1 cellular context compared by ENCODE assay signal in genomic region chr5:76403963-76404693, GRCh38.
TF ChIP-seq lines count a peak whose summit lies in the region.

No MANE protein-coding gene starts in this region.

TF ChIP-seq in WTC11, 78 proteins besides CTCF, POLR2A, EP300 and RAD21 (continued from another document):
- TF ChIP-seq MLX (CRISPR knock-in tag; IDR thresholded peaks at IDR 0.05) (no peak), USF2 (CRISPR knock-in tag; IDR thresholded peaks at IDR 0.05) (peak; percentile 29; the same call in 1 of the 2 replicates), AFF4 (CRISPR knock-in tag; IDR thresholded peaks at IDR 0.05; ENCODE audit: borderline replicate concordance) (no peak), ZNF532 (CRISPR knock-in tag; IDR thresholded peaks at IDR 0.05; ENCODE audit: borderline replicate concordance) (peak; percentile 60; the same call in 1 of the 2 replicates), FOXP4 (CRISPR knock-in tag; IDR thresholded peaks at IDR 0.05) (no peak), RORB (CRISPR knock-in tag; IDR thresholded peaks at IDR 0.05) (no peak), E2F4 (CRISPR knock-in tag; IDR thresholded peaks at IDR 0.05; ENCODE audit: borderline replicate concordance, low read depth) (no peak), RELA (CRISPR knock-in tag; IDR thresholded peaks at IDR 0.05; ENCODE audit: borderline replicate concordance) (no peak), ATF2 (CRISPR knock-in tag; IDR thresholded peaks at IDR 0.05; ENCODE audit: borderline replicate concordance, low read depth) (no peak), ELF4 (CRISPR knock-in tag; IDR thresholded peaks at IDR 0.05; ENCODE audit: low read depth) (no peak), SOX15 (CRISPR knock-in tag; IDR thresholded peaks at IDR 0.05) (no peak), ZNF232 (CRISPR knock-in tag; IDR thresholded peaks at IDR 0.05) (0 out of 2 replicates have a peak, but pooled peaks have one; percentile 8), ATF3 (CRISPR knock-in tag; conservative IDR thresholded peaks at IDR 0.05) (no peak), ZNF425 (CRISPR knock-in tag; conservative IDR thresholded peaks at IDR 0.05) (no peak), FOXP1 (CRISPR knock-in tag; IDR thresholded peaks at IDR 0.05; ENCODE audit: borderline replicate concordance) (no peak), ZNF263 (CRISPR knock-in tag; IDR thresholded peaks at IDR 0.05; ENCODE audit: low read depth) (no peak), NR1H2 (CRISPR knock-in tag; IDR thresholded peaks at IDR 0.05) (no peak), ARID4B (CRISPR knock-in tag; IDR thresholded peaks at IDR 0.05; ENCODE audit: borderline replicate concordance) (no peak)
